1 cellular context compared by ENCODE assay signal in the genomic region with DNA sequence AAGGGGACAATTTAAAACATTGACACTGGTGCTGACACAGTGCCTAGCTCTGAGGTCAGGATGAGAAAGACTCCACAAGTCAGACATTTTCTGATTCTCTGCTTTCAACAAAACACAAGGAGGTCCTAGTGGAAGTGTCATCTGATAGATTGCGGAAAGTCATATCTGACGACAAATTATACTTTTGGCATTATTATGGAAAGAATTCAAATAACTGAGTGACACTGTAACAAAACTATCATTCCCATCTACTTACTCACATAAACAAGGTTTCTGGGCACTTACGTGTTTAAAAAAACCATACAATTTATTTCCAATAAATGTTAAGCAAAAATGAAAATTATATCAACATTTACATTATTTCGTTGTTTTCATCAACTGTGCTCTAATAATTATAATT.
TF ChIP-seq lines count a peak whose summit lies in the region.

No MANE protein-coding gene starts in this region.

TF ChIP-seq in K562, 482 proteins besides CTCF, POLR2A, EP300 and RAD21:
- TF ChIP-seq, protein P1, sequence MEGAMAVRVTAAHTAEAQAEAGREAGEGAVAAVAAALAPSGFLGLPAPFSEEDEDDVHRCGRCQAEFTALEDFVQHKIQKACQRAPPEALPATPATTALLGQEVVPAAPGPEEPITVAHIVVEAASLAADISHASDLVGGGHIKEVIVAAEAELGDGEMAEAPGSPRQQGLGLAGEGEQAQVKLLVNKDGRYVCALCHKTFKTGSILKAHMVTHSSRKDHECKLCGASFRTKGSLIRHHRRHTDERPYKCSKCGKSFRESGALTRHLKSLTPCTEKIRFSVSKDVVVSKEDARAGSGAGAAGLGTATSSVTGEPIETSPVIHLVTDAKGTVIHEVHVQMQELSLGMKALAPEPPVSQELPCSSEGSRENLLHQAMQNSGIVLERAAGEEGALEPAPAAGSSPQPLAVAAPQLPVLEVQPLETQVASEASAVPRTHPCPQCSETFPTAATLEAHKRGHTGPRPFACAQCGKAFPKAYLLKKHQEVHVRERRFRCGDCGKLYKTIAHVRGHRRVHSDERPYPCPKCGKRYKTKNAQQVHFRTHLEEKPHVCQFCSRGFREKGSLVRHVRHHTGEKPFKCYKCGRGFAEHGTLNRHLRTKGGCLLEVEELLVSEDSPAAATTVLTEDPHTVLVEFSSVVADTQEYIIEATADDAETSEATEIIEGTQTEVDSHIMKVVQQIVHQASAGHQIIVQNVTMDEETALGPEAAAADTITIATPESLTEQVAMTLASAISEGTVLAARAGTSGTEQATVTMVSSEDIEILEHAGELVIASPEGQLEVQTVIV (CRISPR knock-in tag; IDR thresholded peaks at IDR 0.05; ENCODE audit: borderline replicate concordance): no peak
- no peak for TF ChIP-seq PHB (CRISPR knock-in tag; IDR thresholded peaks at IDR 0.05)
- TF ChIP-seq HEY1 (CRISPR knock-in tag; IDR thresholded peaks at IDR 0.05; ENCODE audit: borderline replicate concordance): no peak
- 0 out of 2 replicates have a peak, but pooled peaks have one; percentile 17 for TF ChIP-seq NFIX (CRISPR knock-in tag; IDR thresholded peaks at IDR 0.05; ENCODE audit: low read depth)
- TF ChIP-seq, protein P2, sequence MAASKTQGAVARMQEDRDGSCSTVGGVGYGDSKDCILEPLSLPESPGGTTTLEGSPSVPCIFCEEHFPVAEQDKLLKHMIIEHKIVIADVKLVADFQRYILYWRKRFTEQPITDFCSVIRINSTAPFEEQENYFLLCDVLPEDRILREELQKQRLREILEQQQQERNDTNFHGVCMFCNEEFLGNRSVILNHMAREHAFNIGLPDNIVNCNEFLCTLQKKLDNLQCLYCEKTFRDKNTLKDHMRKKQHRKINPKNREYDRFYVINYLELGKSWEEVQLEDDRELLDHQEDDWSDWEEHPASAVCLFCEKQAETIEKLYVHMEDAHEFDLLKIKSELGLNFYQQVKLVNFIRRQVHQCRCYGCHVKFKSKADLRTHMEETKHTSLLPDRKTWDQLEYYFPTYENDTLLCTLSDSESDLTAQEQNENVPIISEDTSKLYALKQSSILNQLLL (CRISPR knock-in tag; IDR thresholded peaks at IDR 0.05; ENCODE audit: borderline replicate concordance): peak; percentile 36; the same call in 1 of the 2 replicates
- TF ChIP-seq SRSF9 (IDR thresholded peaks at IDR 0.05; ENCODE audit: borderline replicate concordance, low read depth, low read length): no peak
- TF ChIP-seq MTF1 (CRISPR knock-in tag; IDR thresholded peaks at IDR 0.05; ENCODE audit: borderline replicate concordance): peak; percentile 36; the same call in 1 of the 2 replicates
- TF ChIP-seq LEF1 (IDR thresholded peaks at IDR 0.05): no peak
- no peak for TF ChIP-seq ZNF668 (CRISPR knock-in tag; IDR thresholded peaks at IDR 0.05)
- TF ChIP-seq CHCHD3 (CRISPR knock-in tag; IDR thresholded peaks at IDR 0.05): no peak
- TF ChIP-seq MTA1 (IDR thresholded peaks at IDR 0.05; ENCODE audit: borderline replicate concordance): no peak
